1 cellular context compared by ENCODE assay signal in genomic region chr6:166569206-166569605, GRCh38.
TF ChIP-seq lines count a peak whose summit lies in the region.

No MANE protein-coding gene starts in this region.

TF ChIP-seq in IMR-90, 13 proteins besides CTCF, POLR2A, EP300 and RAD21 (continued from another document):
- TF ChIP-seq CHD1 (IDR thresholded peaks at IDR 0.05; ENCODE audit: low read depth, low read length), result no peak
- no peak for TF ChIP-seq RFX5 (IDR thresholded peaks at IDR 0.05; ENCODE audit: low read depth, low read length)
- no peak for TF ChIP-seq BHLHE40 (IDR thresholded peaks at IDR 0.05; ENCODE audit: low read depth, low read length)
